9 cellular contexts compared by ENCODE assay signal in genomic region chr9:93466416-93467061, GRCh38. TPM values are rescaled to one million over a fixed set of nuclear protein-coding genes. Genes with fewer than 3 reads are reported as not detected.
DNase-seq lines count a peak whose midpoint lies in the region; ATAC-seq, FAIRE-seq and TF ChIP-seq lines count a peak whose summit lies in the region.
"Had no signal": no experiment of that assay in that cellular context is flagged by ENCODE, and none has a peak within 500 bp of the region (broad histone marks: within the 10 kb centered on the region; RNA-seq: fewer than 3 reads in every experiment).

No MANE protein-coding gene starts in this region.

- no peaks in the 10 kb centered on the region for H3K9me2 ChIP-seq in PC-3 (replicated peaks; ENCODE audit: low read length)

- no TSS peak for BruUV-seq in PC-3 (replicated peaks; lab: Mats Ljungman, UMichigan)

- intact Hi-C loops in PC-3 (cut with micrococcal nuclease), result no loop called here

- POLR2A ChIA-PET in PC-3 (lab: Charles Lee; ENCODE audit: unreplicated experiment), result no interaction called here

- H3K79me2 ChIP-seq in PC-3 (ENCODE audit: low read length), result peaks cover 100% of the 10 kb centered on the region
- peaks cover 99% of the 10 kb centered on the region for H3K79me2 ChIP-seq in osteoblast (ENCODE audit: insufficient read depth, low read length)

- CTCF ChIA-PET in PC-3 (lab: Charles Lee), result no interaction called here

- no peak overlapping the region for H3K4me3 ChIP-seq in PC-3 (ENCODE audit: low read length)
- no peak overlapping the region for H3K4me3 ChIP-seq in osteoblast (ENCODE audit: insufficient read depth, low read length)
- H3K4me3 ChIP-seq: lung had no signal

- H3K27ac ChIP-seq in PC-3 (ENCODE audit: low read length), result peak overlapping the region; percentile 51
- H3K27ac ChIP-seq in cingulate gyrus (ENCODE audit: low read depth, low read length), result peak overlapping the region; percentile 13
- peak overlapping the region; percentile 1 for H3K27ac ChIP-seq in osteoblast (ENCODE audit: low read depth, low read length)

- no peak for TF ChIP-seq CTCF in PC-3 (conservative IDR thresholded peaks at IDR 0.05; ENCODE audit: low read depth, low read length)
- TF ChIP-seq CTCF in osteoblast (IDR thresholded peaks at IDR 0.05; ENCODE audit: extremely low read depth, low read depth, low read length), result no peak

- H3K9ac ChIP-seq in PC-3 (ENCODE audit: low read length), result no peak overlapping the region

- H3K9me3 ChIP-seq in PC-3 (ENCODE audit: low read length) (no peaks in the 10 kb centered on the region), osteoblast (ENCODE audit: low read depth, low read length) (no peaks in the 10 kb centered on the region)

- H3K4me2 ChIP-seq in PC-3 (ENCODE audit: low read length) (peak overlapping the region; percentile 60), osteoblast (ENCODE audit: insufficient read depth, low read length) (no peak overlapping the region)

- H3K4me1 ChIP-seq in PC-3 (ENCODE audit: insufficient read depth, low read length) (peaks cover 25% of the 10 kb centered on the region), osteoblast (ENCODE audit: insufficient read depth, low read length) (peaks cover 23% of the 10 kb centered on the region)

- DNase-seq in H54 (ENCODE audit: insufficient read length, low spot score) (no peak), PC-3 (no peak), osteoblast (ENCODE audit: insufficient read length, low spot score, missing footprints) (no peak), pons (ENCODE audit: low spot score) (no peak)
- DNase-seq: NCI-H510A had no signal

- peaks cover 43% of the 10 kb centered on the region for H4K20me1 ChIP-seq in PC-3 (ENCODE audit: low read length)
- peaks cover 22% of the 10 kb centered on the region for H4K20me1 ChIP-seq in osteoblast (ENCODE audit: insufficient read depth, low read length)

- peak; percentile 85 for FAIRE-seq in H54 (lab: Jason Lieb, UNC)

- no peaks in the 10 kb centered on the region for H3F3A ChIP-seq in PC-3 (ENCODE audit: low read length, unreplicated experiment)

- H2AFZ ChIP-seq in PC-3 (ENCODE audit: low read length) (no peak overlapping the region), osteoblast (ENCODE audit: low read length) (no peak overlapping the region)

- no peak for TF ChIP-seq POLR2A in H54 (IDR thresholded peaks at IDR 0.05; ENCODE audit: low read depth, low read length)

- H3K27me3 ChIP-seq in PC-3 (ENCODE audit: low read length) (no peaks in the 10 kb centered on the region), osteoblast (ENCODE audit: insufficient read depth, low read length) (no peaks in the 10 kb centered on the region)

- ATAC-seq in PC-3 (no peak; the same call in none of the 2 replicates), HG02588 (IDR thresholded peaks at IDR 0.05; ENCODE audit: unreplicated experiment) (no peak), GM18861 (IDR thresholded peaks at IDR 0.05; ENCODE audit: unreplicated experiment) (no peak)

- H3K36me3 ChIP-seq in PC-3 (ENCODE audit: low read depth, low read length) (0 out of 2 replicates have a peak, but pooled peaks cover 5% of the 10 kb centered on the region), osteoblast (ENCODE audit: insufficient read depth, low read length) (peaks cover 4% of the 10 kb centered on the region)

RNA-seq across cellular contexts. Expression of gene FAM120AOS, which starts 13.2 kb away (rescaled TPM):
- total RNA-seq in PC-3 (2014; rRNA removed) (37.6 and 39.8 TPM in 2 replicates), osteoblast (43.4 and 48.0 TPM in 2 replicates)

RNA-seq across cellular contexts. Expression of gene FAM120A, which starts 15.1 kb away (rescaled TPM):
- total RNA-seq in PC-3 (2014; rRNA removed) (89.6 and 95.4 TPM in 2 replicates), osteoblast (129 and 136 TPM in 2 replicates)

Comparison
In these comparisons a context has a peak if more than half of its experiments do, and no peak if none do; other contexts are left out.
1. H3K27ac ChIP-seq: peak in every context shown above with its lines; median percentile 51 in PC-3; 13 in cingulate gyrus; 1 in osteoblast.